In the genomic region with DNA sequence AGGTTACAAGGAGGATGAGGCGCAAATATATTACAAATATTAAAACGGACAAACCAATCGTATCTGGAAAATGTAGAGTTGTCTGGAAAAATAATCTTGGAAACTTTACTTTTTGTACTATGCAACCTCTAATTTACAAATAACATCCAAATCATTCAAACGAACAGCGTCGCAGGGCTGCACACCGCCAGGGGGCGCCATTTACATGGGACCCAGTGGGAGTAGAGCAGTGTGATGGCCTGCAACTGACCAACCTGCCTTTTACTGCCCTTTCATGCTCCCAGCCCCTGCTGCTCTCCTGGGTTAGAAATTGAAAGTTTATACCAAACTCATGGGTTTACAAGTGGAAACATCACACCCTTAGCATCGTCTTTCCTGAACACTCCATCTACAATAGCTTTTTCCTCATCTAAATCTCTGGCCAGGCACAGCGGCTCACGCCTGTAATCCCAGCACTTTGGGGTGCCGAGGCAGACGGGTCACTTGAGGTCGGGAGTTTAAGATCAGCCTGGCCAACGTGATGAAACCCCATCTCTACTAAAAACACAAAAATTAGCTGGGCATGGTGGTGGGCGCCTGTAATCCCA, we compare ENCODE assay signal across 8 cellular contexts. TPM values are rescaled to one million over a fixed set of nuclear protein-coding genes. Genes with fewer than 3 reads are reported as not detected.
DNase-seq lines count a peak whose midpoint lies in the region; ATAC-seq and TF ChIP-seq lines count a peak whose summit lies in the region.

No MANE protein-coding gene starts in this region.

- peak; percentile 10 to 51 for DNase-seq in SHP77 (lab: John Stamatoyannopoulos, UW)
- no peak for DNase-seq in SHP77 treated with DMSO at 0.1 percent for 48 hours (lab: John Stamatoyannopoulos, UW)
- DNase-seq in NCI-H2107 (lab: John Stamatoyannopoulos, UW) = peak; percentile 11
- DNase-seq in activated CD4-positive, alpha-beta T cell treated with anti-CD3 and anti-CD28 coated beads, Interleukin-2, amount 10 ng/mL, durations not matched to agents 24 days and 14 days = peak; percentile 90
- peak in 2 of 3 donors; percentile 30 to 42 for DNase-seq in effector memory CD4-positive, alpha-beta T cell
- DNase-seq in nephron progenitor cell = peak; percentile 76
- DNase-seq in uterus = no peak

- no peak for ATAC-seq in HG02610 (IDR thresholded peaks at IDR 0.05; ENCODE audit: unreplicated experiment)

- no peaks in the 10 kb centered on the region for H3K36me3 ChIP-seq in effector memory CD4-positive, alpha-beta T cell (ENCODE audit: control insufficient read depth, insufficient read depth, low read length)
- H3K36me3 ChIP-seq in uterus = no peaks in the 10 kb centered on the region

- no peaks in the 10 kb centered on the region for H3K27me3 ChIP-seq in effector memory CD4-positive, alpha-beta T cell (replicated peaks; ENCODE audit: control insufficient read depth, insufficient read depth, low read length, poor library complexity, severe bottlenecking)
- H3K27me3 ChIP-seq in uterus = no peaks in the 10 kb centered on the region

- H3K4me3 Mint-ChIP-seq in activated CD4-positive, alpha-beta T cell treated with anti-CD3 and anti-CD28 coated beads, Interleukin-2, amount 10 ng/mL, durations not matched to agents 24 days and 14 days = no peak overlapping the region
- no peak overlapping the region for H3K4me3 Mint-ChIP-seq in nephron progenitor cell

- H3K36me3 Mint-ChIP-seq in activated CD4-positive, alpha-beta T cell treated with anti-CD3 and anti-CD28 coated beads, Interleukin-2, amount 10 ng/mL, durations not matched to agents 24 days and 14 days (ENCODE audit: low read depth) = peaks cover 15% of the 10 kb centered on the region
- peaks cover 6% of the 10 kb centered on the region for H3K36me3 Mint-ChIP-seq in nephron progenitor cell (ENCODE audit: low read depth)

- TF ChIP-seq POLR2A in uterus (IDR thresholded peaks at IDR 0.05) = no peak

- H3K9me3 ChIP-seq in effector memory CD4-positive, alpha-beta T cell (ENCODE audit: control insufficient read depth, low read length) = no peaks in the 10 kb centered on the region
- H3K9me3 ChIP-seq in uterus = no peaks in the 10 kb centered on the region

- no peaks in the 10 kb centered on the region for H3K27me3 Mint-ChIP-seq in activated CD4-positive, alpha-beta T cell treated with anti-CD3 and anti-CD28 coated beads, Interleukin-2, amount 10 ng/mL, durations not matched to agents 24 days and 14 days
- no peaks in the 10 kb centered on the region for H3K27me3 Mint-ChIP-seq in nephron progenitor cell (ENCODE audit: low read depth, poor library complexity)

- peaks cover 33% of the 10 kb centered on the region for H3K4me1 ChIP-seq in effector memory CD4-positive, alpha-beta T cell (ENCODE audit: control insufficient read depth, insufficient read depth, low read length, poor library complexity, severe bottlenecking)
- H3K4me1 ChIP-seq in uterus = no peaks in the 10 kb centered on the region

- H3K27ac ChIP-seq in effector memory CD4-positive, alpha-beta T cell (ENCODE audit: insufficient read depth, low read length, poor library complexity, severe bottlenecking) = peak overlapping the region; percentile 26
- H3K27ac ChIP-seq in uterus = no peak overlapping the region

- TF ChIP-seq CTCF in nephron progenitor cell (IDR thresholded peaks at IDR 0.05) (peak; percentile 87), uterus (IDR thresholded peaks at IDR 0.05) (peak; percentile 23 to 35 (median 32))

- peak overlapping the region; percentile 69 for H3K27ac Mint-ChIP-seq in activated CD4-positive, alpha-beta T cell treated with anti-CD3 and anti-CD28 coated beads, Interleukin-2, amount 10 ng/mL, durations not matched to agents 24 days and 14 days
- H3K27ac Mint-ChIP-seq in nephron progenitor cell = no peak overlapping the region

- H3K9me3 Mint-ChIP-seq in activated CD4-positive, alpha-beta T cell treated with anti-CD3 and anti-CD28 coated beads, Interleukin-2, amount 10 ng/mL, durations not matched to agents 24 days and 14 days = no peaks in the 10 kb centered on the region
- H3K9me3 Mint-ChIP-seq in nephron progenitor cell = peaks cover under 1% of the 10 kb centered on the region

- intact Hi-C loops in activated CD4-positive, alpha-beta T cell treated with anti-CD3 and anti-CD28 coated beads, Interleukin-2, amount 10 ng/mL, durations not matched to agents 24 days and 14 days (cut with micrococcal nuclease) = loop anchor here (1.0 kb wide), 1 partner anchor 88 kb away; no protein-coding TSS in a partner anchor
- intact Hi-C loops in uterus (cut with DNase I; ENCODE audit: low total_unique reads) = no loop called here

- no peak overlapping the region for H3K4me3 ChIP-seq in effector memory CD4-positive, alpha-beta T cell (ENCODE audit: insufficient read depth, low read depth, low read length, poor library complexity, severe bottlenecking)
- no peak overlapping the region for H3K4me3 ChIP-seq in uterus

- peaks cover 42% of the 10 kb centered on the region for H3K4me1 Mint-ChIP-seq in activated CD4-positive, alpha-beta T cell treated with anti-CD3 and anti-CD28 coated beads, Interleukin-2, amount 10 ng/mL, durations not matched to agents 24 days and 14 days
- H3K4me1 Mint-ChIP-seq in nephron progenitor cell = peaks cover 46% of the 10 kb centered on the region

RNA-seq across cellular contexts. Expression of a gene that starts 10.0 kb away (rescaled TPM):
- 18.7 and 22.3 TPM in 2 replicates for total RNA-seq in activated CD4-positive, alpha-beta T cell treated with anti-CD3 and anti-CD28 coated beads, Interleukin-2, amount 10 ng/mL, durations not matched to agents 24 days and 14 days
- total RNA-seq in uterus = 10 to 100 TPM in 2 of 4 donors, 1 to 10 TPM in 2; 4.1 to 45.1 (median 8.7) TPM

RNA-seq across cellular contexts. Expression of a gene that starts 20.7 kb away (rescaled TPM):
- total RNA-seq in activated CD4-positive, alpha-beta T cell treated with anti-CD3 and anti-CD28 coated beads, Interleukin-2, amount 10 ng/mL, durations not matched to agents 24 days and 14 days = 92.3 and 93.6 TPM in 2 replicates
- total RNA-seq in uterus = 10 to 100 TPM; 10.5 to 55.6 (median 24.9) TPM

Comparison
In these comparisons a context has a peak if more than half of its experiments do, and no peak if none do; other contexts are left out.
1. DNase-seq: peak in SHP77 (2 of 2), NCI-H2107 (single experiment), activated CD4-positive, alpha-beta T cell treated with anti-CD3 and anti-CD28 coated beads, Interleukin-2, amount 10 ng/mL, durations not matched to agents 24 days and 14 days (single experiment), effector memory CD4-positive, alpha-beta T cell (2 of 3) and nephron progenitor cell (single experiment); none in SHP77 treated with DMSO at 0.1 percent for 48 hours (single experiment) and uterus (0 of 2).